In the genomic region with DNA sequence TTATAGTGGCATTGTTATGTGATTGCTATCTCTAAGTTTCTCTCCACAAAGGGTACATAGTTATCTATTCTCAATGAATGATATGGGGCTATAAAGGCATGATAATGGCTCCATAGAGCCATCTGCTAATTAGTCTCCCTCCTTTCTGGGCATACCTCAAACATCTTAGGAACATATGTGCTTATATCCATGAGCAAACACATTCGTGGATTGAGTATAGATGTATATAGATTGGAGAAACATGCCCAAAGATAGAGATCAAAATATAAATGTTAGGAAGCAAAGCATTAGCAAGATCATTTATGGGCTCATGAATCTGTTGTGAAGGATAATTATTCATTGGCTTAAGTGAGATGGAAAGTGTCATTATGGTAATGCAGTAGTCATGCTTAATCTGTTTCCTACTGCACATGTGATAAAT, we compare ENCODE assay signal across 16 cellular contexts.
DNase-seq lines count a peak whose midpoint lies in the region; TF ChIP-seq lines count a peak whose summit lies in the region.
"Had no signal": no experiment of that assay in that cellular context is flagged by ENCODE, and none has a peak within 500 bp of the region (broad histone marks: within the 10 kb centered on the region; RNA-seq: fewer than 3 reads in every experiment).

No MANE protein-coding gene starts in this region.

- H3K36me3 ChIP-seq in ACC112 (ENCODE audit: insufficient read depth, low read length) (no peaks in the 10 kb centered on the region), HEK293 (ENCODE audit: control insufficient read depth in 2 of 2, insufficient read depth in 1 of 2, low read length in 2 of 2) (no peaks in the 10 kb centered on the region)

- H3K4me1 Mint-ChIP-seq in chondrocyte (ENCODE audit: low read depth) = peaks cover 72% of the 10 kb centered on the region
- H3K4me1 Mint-ChIP-seq in activated naive CD4-positive, alpha-beta T cell treated with anti-CD3 and anti-CD28 coated beads for 36 hours (ENCODE audit: low read depth) = no peaks in the 10 kb centered on the region
- H3K4me1 Mint-ChIP-seq: CD8-positive, alpha-beta memory T cell had no signal

- no peak overlapping the region for H3K4me3 Mint-ChIP-seq in chondrocyte (ENCODE audit: unreplicated experiment)
- no peak overlapping the region for H3K4me3 Mint-ChIP-seq in activated naive CD4-positive, alpha-beta T cell treated with anti-CD3 and anti-CD28 coated beads for 36 hours
- H3K4me3 Mint-ChIP-seq: CD8-positive, alpha-beta memory T cell had no signal

- H3K27me3 Mint-ChIP-seq in chondrocyte (ENCODE audit: low read depth) = no peaks in the 10 kb centered on the region
- H3K27me3 Mint-ChIP-seq in activated naive CD4-positive, alpha-beta T cell treated with anti-CD3 and anti-CD28 coated beads for 36 hours (ENCODE audit: low read depth) = no peaks in the 10 kb centered on the region
- H3K27me3 Mint-ChIP-seq: CD8-positive, alpha-beta memory T cell had no signal

- H3K27ac ChIP-seq in ACC112 (ENCODE audit: low read depth, low read length) (no peak overlapping the region), HEK293 (ENCODE audit: extremely low read depth, low read depth, low read length) (no peak overlapping the region)
- H3K27ac ChIP-seq: A549, BLaER1 had no signal

- no peaks in the 10 kb centered on the region for H3K9me3 ChIP-seq in HEK293 (ENCODE audit: control insufficient read depth, insufficient read depth, low read depth, low read length)
- H3K9me3 ChIP-seq: A549, BLaER1, Caco-2 had no signal

- H3K4me1 ChIP-seq in ACC112 (ENCODE audit: control insufficient read depth, insufficient read depth, low read length, unreplicated experiment) (peaks cover 45% of the 10 kb centered on the region), HEK293 (ENCODE audit: control insufficient read depth, insufficient read depth, low read length) (peaks cover 18% of the 10 kb centered on the region)

- no peak for TF ChIP-seq CTCF in HEK293 (tag by site-specific recombination; IDR thresholded peaks at IDR 0.05)
- TF ChIP-seq CTCF in chondrocyte (IDR thresholded peaks at IDR 0.05) = no peak

- peak; percentile 47 for DNase-seq in NCI-H69 (lab: John Stamatoyannopoulos, UW)
- no peak for DNase-seq in chondrocyte (ENCODE audit: low spot score)
- DNase-seq in iPS-NIHi11 (ENCODE audit: low spot score) = no peak
- no peak for DNase-seq in HT-29 (ENCODE audit: low spot score)
- no peak for DNase-seq in activated naive CD4-positive, alpha-beta T cell treated with anti-CD3 and anti-CD28 coated beads for 36 hours
- DNase-seq in KBM-7 = no peak
- DNase-seq: AML-193; Caco-2; CD8-positive, alpha-beta memory T cell; DMS79; HCEC 1CT had no signal

- no peaks in the 10 kb centered on the region for H3K27me3 ChIP-seq in ACC112 (ENCODE audit: insufficient read depth, low read length)
- H3K27me3 ChIP-seq: BLaER1 had no signal

- intact Hi-C loops in activated naive CD4-positive, alpha-beta T cell treated with anti-CD3 and anti-CD28 coated beads for 36 hours (cut with micrococcal nuclease) = no loop called here

- peak overlapping the region; percentile 34 for H3K27ac Mint-ChIP-seq in chondrocyte (ENCODE audit: unreplicated experiment)
- H3K27ac Mint-ChIP-seq in activated naive CD4-positive, alpha-beta T cell treated with anti-CD3 and anti-CD28 coated beads for 36 hours = no peak overlapping the region
- H3K27ac Mint-ChIP-seq: CD8-positive, alpha-beta memory T cell had no signal

- H3K79me2 ChIP-seq in ACC112 (ENCODE audit: control insufficient read depth, insufficient read depth, low read length, unreplicated experiment) = no peaks in the 10 kb centered on the region

- peak overlapping the region; percentile 52 for H2AFZ ChIP-seq in ACC112 (ENCODE audit: low read length, unreplicated experiment)

- H3K4me3 ChIP-seq in ACC112 (ENCODE audit: low read depth, low read length) = peak overlapping the region; percentile 36; the same call in 1 of the 2 replicates
- H3K4me3 ChIP-seq in HEK293 (ENCODE audit: low read depth, low read length) = no peak overlapping the region
- H3K4me3 ChIP-seq: A549, BLaER1, GM12878 had no signal

- H3K9me3 Mint-ChIP-seq in chondrocyte (ENCODE audit: low read depth) = no peaks in the 10 kb centered on the region
- no peaks in the 10 kb centered on the region for H3K9me3 Mint-ChIP-seq in activated naive CD4-positive, alpha-beta T cell treated with anti-CD3 and anti-CD28 coated beads for 36 hours

- CTCF ChIA-PET in HEK293 (lab: Yijun Ruan, JAX) = no interaction called here
- CTCF ChIA-PET in activated naive CD4-positive, alpha-beta T cell treated with anti-CD3 and anti-CD28 coated beads for 36 hours (lab: Charles Lee) = no interaction called here

- POLR2A ChIA-PET in HEK293 (lab: Yijun Ruan, JAX) = no interaction called here

- H3K36me3 Mint-ChIP-seq in chondrocyte (ENCODE audit: low read depth) = peaks cover 13% of the 10 kb centered on the region
- H3K36me3 Mint-ChIP-seq in activated naive CD4-positive, alpha-beta T cell treated with anti-CD3 and anti-CD28 coated beads for 36 hours (ENCODE audit: low read depth) = no peaks in the 10 kb centered on the region
- H3K36me3 Mint-ChIP-seq: CD8-positive, alpha-beta memory T cell had no signal

- in situ Hi-C loops in KBM-7 (cut with MboI; ENCODE audit: low pct_unique_long_range_greater_than_20kb, low sequenced_read_pairs) = no loop called here

TF ChIP-seq in HEK293, 187 proteins besides CTCF, POLR2A, EP300 and RAD21:
- peak; percentile 74 for TF ChIP-seq OSR2 (tag by site-specific recombination; IDR thresholded peaks at IDR 0.05)
- no peak for TF ChIP-seq ZNF16 (tag by site-specific recombination; IDR thresholded peaks at IDR 0.05; ENCODE audit: low read depth)
- TF ChIP-seq, protein P1, sequence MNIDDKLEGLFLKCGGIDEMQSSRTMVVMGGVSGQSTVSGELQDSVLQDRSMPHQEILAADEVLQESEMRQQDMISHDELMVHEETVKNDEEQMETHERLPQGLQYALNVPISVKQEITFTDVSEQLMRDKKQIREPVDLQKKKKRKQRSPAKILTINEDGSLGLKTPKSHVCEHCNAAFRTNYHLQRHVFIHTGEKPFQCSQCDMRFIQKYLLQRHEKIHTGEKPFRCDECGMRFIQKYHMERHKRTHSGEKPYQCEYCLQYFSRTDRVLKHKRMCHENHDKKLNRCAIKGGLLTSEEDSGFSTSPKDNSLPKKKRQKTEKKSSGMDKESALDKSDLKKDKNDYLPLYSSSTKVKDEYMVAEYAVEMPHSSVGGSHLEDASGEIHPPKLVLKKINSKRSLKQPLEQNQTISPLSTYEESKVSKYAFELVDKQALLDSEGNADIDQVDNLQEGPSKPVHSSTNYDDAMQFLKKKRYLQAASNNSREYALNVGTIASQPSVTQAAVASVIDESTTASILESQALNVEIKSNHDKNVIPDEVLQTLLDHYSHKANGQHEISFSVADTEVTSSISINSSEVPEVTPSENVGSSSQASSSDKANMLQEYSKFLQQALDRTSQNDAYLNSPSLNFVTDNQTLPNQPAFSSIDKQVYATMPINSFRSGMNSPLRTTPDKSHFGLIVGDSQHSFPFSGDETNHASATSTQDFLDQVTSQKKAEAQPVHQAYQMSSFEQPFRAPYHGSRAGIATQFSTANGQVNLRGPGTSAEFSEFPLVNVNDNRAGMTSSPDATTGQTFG (tag by site-specific recombination; IDR thresholded peaks at IDR 0.05; ENCODE audit: borderline replicate concordance) = no peak
- TF ChIP-seq ZNF664 (tag by site-specific recombination; IDR thresholded peaks at IDR 0.05) = peak; percentile 85; the same call in 1 of the 2 replicates
